ENCODE assay signal across 12 cellular contexts in genomic region chr17:2949469-2950044, GRCh38.
DNase-seq lines count a peak whose midpoint lies in the region; ATAC-seq and TF ChIP-seq lines count a peak whose summit lies in the region.
"Had no signal": no experiment of that assay in that cellular context is flagged by ENCODE, and none has a peak within 500 bp of the region (broad histone marks: within the 10 kb centered on the region; RNA-seq: fewer than 3 reads in every experiment).

No MANE protein-coding gene starts in this region.

- H4K91ac ChIP-seq in neuronal stem cell (ENCODE audit: low read depth, low read length, poor library complexity), result no peak overlapping the region

- peaks cover 4% of the 10 kb centered on the region for H3K4me1 Mint-ChIP-seq in activated CD8-positive, alpha-beta T cell treated with anti-CD3 and anti-CD28 coated beads, Interleukin-2, amount 10 ng/mL, durations not matched to agents 7 days and 5 days (ENCODE audit: low read depth)

- no peak overlapping the region for H2BK120ac ChIP-seq in neuronal stem cell (ENCODE audit: low read depth, low read length)

- no peak overlapping the region for H2AFZ ChIP-seq in neuronal stem cell (ENCODE audit: low read length)
- H2AFZ ChIP-seq: parathyroid adenoma had no signal

- H3K27me3 ChIP-seq in RWPE2 (ENCODE audit: insufficient read depth, poor library complexity, severe bottlenecking) (no peaks in the 10 kb centered on the region), neuronal stem cell (ENCODE audit: control insufficient read depth in 3 of 3, insufficient read depth in 3 of 3, low read depth in 1 of 3, low read length in 3 of 3) (no peaks in the 10 kb centered on the region)

- H2BK5ac ChIP-seq in neuronal stem cell (ENCODE audit: low read length), result peak overlapping the region; percentile 26

- H2BK15ac ChIP-seq in neuronal stem cell (ENCODE audit: low read length), result no peak overlapping the region

- H3K9me3 ChIP-seq in RWPE2 (ENCODE audit: severe bottlenecking) (no peaks in the 10 kb centered on the region), neuronal stem cell (replicated peaks in 1 of 2; ENCODE audit: control insufficient read depth in 2 of 2, insufficient read depth in 1 of 2, low read depth in 1 of 2, low read length in 2 of 2) (no peaks in the 10 kb centered on the region)

- H3K4me1 ChIP-seq in RWPE2 (ENCODE audit: insufficient read depth, poor library complexity, severe bottlenecking), result peaks cover 11% of the 10 kb centered on the region
- peaks cover 0 to 2% of the 10 kb centered on the region in 2 donors for H3K4me1 ChIP-seq in neuronal stem cell (ENCODE audit: control insufficient read depth in 2 of 2, insufficient read depth in 1 of 2, low read depth in 1 of 2, low read length in 2 of 2)
- H3K4me1 ChIP-seq: parathyroid adenoma had no signal

- H3K36me3 ChIP-seq in RWPE2 (ENCODE audit: low read depth) (no peaks in the 10 kb centered on the region), neuronal stem cell (replicated peaks in 1 of 2; ENCODE audit: control insufficient read depth in 2 of 2, insufficient read depth in 2 of 2, low read length in 2 of 2) (no peaks in the 10 kb centered on the region)

- CTCF ChIA-PET in activated CD8-positive, alpha-beta T cell treated with anti-CD3 and anti-CD28 coated beads, Interleukin-2, amount 10 ng/mL, durations not matched to agents 7 days and 5 days (lab: Charles Lee), result no interaction called here

- no peak overlapping the region for H2BK12ac ChIP-seq in neuronal stem cell (ENCODE audit: low read length)

- H3K4me2 ChIP-seq in neuronal stem cell (ENCODE audit: insufficient read depth, low read length, poor library complexity, severe bottlenecking), result no peak overlapping the region

- no peak overlapping the region for H3K9ac ChIP-seq in neuronal stem cell (ENCODE audit: low read depth, low read length, poor library complexity)
- H3K9ac ChIP-seq: parathyroid adenoma had no signal

- H3K79me1 ChIP-seq in neuronal stem cell (ENCODE audit: low read depth, low read length), result no peaks in the 10 kb centered on the region

- H2AK5ac ChIP-seq in neuronal stem cell (ENCODE audit: low read depth, low read length), result peak overlapping the region; percentile 8

- no peaks in the 10 kb centered on the region for H3K36me3 Mint-ChIP-seq in activated CD8-positive, alpha-beta T cell treated with anti-CD3 and anti-CD28 coated beads, Interleukin-2, amount 10 ng/mL, durations not matched to agents 7 days and 5 days (ENCODE audit: low read depth)

- no peak overlapping the region for H3K18ac ChIP-seq in neuronal stem cell (ENCODE audit: low read length)

- H3K27ac ChIP-seq in RWPE2 (ENCODE audit: poor library complexity, severe bottlenecking) (peak overlapping the region; percentile 93), neuronal stem cell (replicated peaks; ENCODE audit: low read length) (no peak overlapping the region)
- H3K27ac ChIP-seq: C4-2B, parathyroid adenoma had no signal

- H3K4ac ChIP-seq in neuronal stem cell (ENCODE audit: low read length), result no peak overlapping the region

- no peaks in the 10 kb centered on the region for H3K9me3 Mint-ChIP-seq in activated CD8-positive, alpha-beta T cell treated with anti-CD3 and anti-CD28 coated beads, Interleukin-2, amount 10 ng/mL, durations not matched to agents 7 days and 5 days (ENCODE audit: insufficient read depth)
- H3K9me3 Mint-ChIP-seq: activated CD8-positive, alpha-beta T cell treated with anti-CD3 and anti-CD28 coated beads for 36 hours; T-helper 1 cell treated with Interleukin-12 subunit alpha and Interleukin-12 subunit beta and Interleukin-4 antibody, amounts not matched to agents 30 μg/mL and 1 μg/mL, for 36 hours had no signal

- H3K4me3 ChIP-seq in RWPE2 (ENCODE audit: severe bottlenecking), result no peak overlapping the region
- no peak overlapping the region for H3K4me3 ChIP-seq in fibroblast of mammary gland (ENCODE audit: control insufficient read depth, low read depth, low read length)
- H3K4me3 ChIP-seq in neuronal stem cell (ENCODE audit: low read length in 2 of 2), result no peak overlapping the region

- POLR2A ChIA-PET in activated CD8-positive, alpha-beta T cell treated with anti-CD3 and anti-CD28 coated beads, Interleukin-2, amount 10 ng/mL, durations not matched to agents 7 days and 5 days (lab: Charles Lee), result interaction anchor here (0.6 kb wide), 1 partner anchor 1628 kb away, joined by 3 read pairs; no protein-coding TSS in a partner anchor

- no peak overlapping the region for H4K8ac ChIP-seq in neuronal stem cell (ENCODE audit: low read depth, low read length)

- peaks cover 7% of the 10 kb centered on the region for H3K27me3 Mint-ChIP-seq in activated CD8-positive, alpha-beta T cell treated with anti-CD3 and anti-CD28 coated beads, Interleukin-2, amount 10 ng/mL, durations not matched to agents 7 days and 5 days (ENCODE audit: low read depth)
- H3K27me3 Mint-ChIP-seq: activated CD8-positive, alpha-beta T cell treated with anti-CD3 and anti-CD28 coated beads for 36 hours had no signal

- ATAC-seq in RWPE2 (ENCODE audit: low read depth), result peak; percentile 97
- ATAC-seq in HG03378 (IDR thresholded peaks at IDR 0.05; ENCODE audit: unreplicated experiment), result no peak
- no peak for ATAC-seq in activated CD8-positive, alpha-beta T cell treated with anti-CD3 and anti-CD28 coated beads, Interleukin-2, amount 10 ng/mL, durations not matched to agents 7 days and 5 days
- no peak for ATAC-seq in HG02852 (IDR thresholded peaks at IDR 0.05; ENCODE audit: unreplicated experiment)
- ATAC-seq: activated CD8-positive, alpha-beta T cell treated with anti-CD3 and anti-CD28 coated beads for 36 hours had no signal

- no peak for TF ChIP-seq CTCF in RWPE2 (IDR thresholded peaks at IDR 0.05; ENCODE audit: poor library complexity, severe bottlenecking)
- TF ChIP-seq CTCF in fibroblast of mammary gland (conservative IDR thresholded peaks at IDR 0.05; ENCODE audit: control insufficient read depth, insufficient read depth, low read depth, low read length), result no peak

- no peak overlapping the region for H3K23ac ChIP-seq in neuronal stem cell (ENCODE audit: low read depth, low read length, poor library complexity)

- H3K14ac ChIP-seq in neuronal stem cell (ENCODE audit: low read length), result no peak overlapping the region

- WGBS in neuronal stem cell (ENCODE audit: extremely low coverage in 2 of 2, insufficient read length in 2 of 2, insufficient replicate concordance in 1 of 2), 2 donors, result no CpG with 5 or more reads among the region's 7 CpGs

- peak; percentile 37 for DNase-seq in GM04504 (ENCODE audit: low read depth)
- DNase-seq in RWPE2 (ENCODE audit: low spot score), result peak; percentile 88
- peak; percentile 78 for DNase-seq in fibroblast of mammary gland (ENCODE audit: low read depth)
- DNase-seq in neuronal stem cell (ENCODE audit: low spot score), result no peak
- no peak for DNase-seq in COR-L47 (lab: John Stamatoyannopoulos, UW)
- no peak for DNase-seq in activated CD8-positive, alpha-beta T cell treated with anti-CD3 and anti-CD28 coated beads, Interleukin-2, amount 10 ng/mL, durations not matched to agents 7 days and 5 days
- DNase-seq: activated CD8-positive, alpha-beta T cell treated with anti-CD3 and anti-CD28 coated beads for 36 hours had no signal

- H3K27ac Mint-ChIP-seq in activated CD8-positive, alpha-beta T cell treated with anti-CD3 and anti-CD28 coated beads, Interleukin-2, amount 10 ng/mL, durations not matched to agents 7 days and 5 days, result no peak overlapping the region
- H3K27ac Mint-ChIP-seq: activated CD8-positive, alpha-beta T cell treated with anti-CD3 and anti-CD28 coated beads for 36 hours; T-helper 1 cell treated with Interleukin-12 subunit alpha and Interleukin-12 subunit beta and Interleukin-4 antibody, amounts not matched to agents 30 μg/mL and 1 μg/mL, for 36 hours had no signal

- no peak overlapping the region for H3K4me3 Mint-ChIP-seq in activated CD8-positive, alpha-beta T cell treated with anti-CD3 and anti-CD28 coated beads, Interleukin-2, amount 10 ng/mL, durations not matched to agents 7 days and 5 days
- H3K4me3 Mint-ChIP-seq: activated CD8-positive, alpha-beta T cell treated with anti-CD3 and anti-CD28 coated beads for 36 hours; T-helper 1 cell treated with Interleukin-12 subunit alpha and Interleukin-12 subunit beta and Interleukin-4 antibody, amounts not matched to agents 30 μg/mL and 1 μg/mL, for 36 hours had no signal

Comparison
In these comparisons a context has a peak if more than half of its experiments do, and no peak if none do; other contexts are left out.
1. DNase-seq: peak in GM04504 (single experiment), RWPE2 (single experiment) and fibroblast of mammary gland (single experiment); none in neuronal stem cell (single experiment), COR-L47 (single experiment) and activated CD8-positive, alpha-beta T cell treated with anti-CD3 and anti-CD28 coated beads, Interleukin-2, amount 10 ng/mL, durations not matched to agents 7 days and 5 days (single experiment).